9 cellular contexts compared by ENCODE assay signal in genomic region chr4:1862055-1862911, GRCh38. TPM values are rescaled to one million over a fixed set of nuclear protein-coding genes. Genes with fewer than 3 reads are reported as not detected.
DNase-seq lines count a peak whose midpoint lies in the region; ATAC-seq and TF ChIP-seq lines count a peak whose summit lies in the region.
"Had no signal": no experiment of that assay in that cellular context is flagged by ENCODE, and none has a peak within 500 bp of the region (broad histone marks: within the 10 kb centered on the region; RNA-seq: fewer than 3 reads in every experiment).

No MANE protein-coding gene starts in this region.

- no peaks in the 10 kb centered on the region for H3K9me3 Mint-ChIP-seq in T-helper 1 cell treated with Interleukin-12 subunit alpha and Interleukin-12 subunit beta and Interleukin-4 antibody, amounts not matched to agents 30 μg/mL and 1 μg/mL, for 36 hours
- no peaks in the 10 kb centered on the region for H3K9me3 Mint-ChIP-seq in neural progenitor cell

- H3K36me3 Mint-ChIP-seq in T-helper 1 cell treated with Interleukin-12 subunit alpha and Interleukin-12 subunit beta and Interleukin-4 antibody, amounts not matched to agents 30 μg/mL and 1 μg/mL, for 36 hours (ENCODE audit: low read depth) = no peaks in the 10 kb centered on the region
- H3K36me3 Mint-ChIP-seq in neural progenitor cell = no peaks in the 10 kb centered on the region

- no peaks in the 10 kb centered on the region for H3K27me3 Mint-ChIP-seq in T-helper 1 cell treated with Interleukin-12 subunit alpha and Interleukin-12 subunit beta and Interleukin-4 antibody, amounts not matched to agents 30 μg/mL and 1 μg/mL, for 36 hours (ENCODE audit: low read depth)
- peaks cover 8% of the 10 kb centered on the region for H3K27me3 Mint-ChIP-seq in neural progenitor cell (ENCODE audit: insufficient read depth, low read depth)

- ATAC-seq in HG02798 (IDR thresholded peaks at IDR 0.05; ENCODE audit: poor library complexity, unreplicated experiment) = no peak

- no peak for DNase-seq in effector memory CD4-positive, alpha-beta T cell
- DNase-seq in neural progenitor cell (ENCODE audit: low spot score) (no peak), NCI-H1417 (lab: John Stamatoyannopoulos, UW) (no peak), LoVo (ENCODE audit: low spot score) (no peak), DMS 273 treated with DMSO at 0.1 percent for 48 hours (lab: John Stamatoyannopoulos, UW) (no peak)
- DNase-seq: PC-9 had no signal

- peaks cover 33% of the 10 kb centered on the region for H4K20me1 ChIP-seq in neural progenitor cell (ENCODE audit: low read depth)

- no peaks in the 10 kb centered on the region for H3K79me2 ChIP-seq in neural progenitor cell (ENCODE audit: low read depth)

- no peaks in the 10 kb centered on the region for H3K27me3 ChIP-seq in effector memory CD4-positive, alpha-beta T cell (replicated peaks; ENCODE audit: control insufficient read depth, insufficient read depth, low read length, poor library complexity, severe bottlenecking)
- peaks cover 89% of the 10 kb centered on the region for H3K27me3 ChIP-seq in neural progenitor cell

- H3K4me3 Mint-ChIP-seq in T-helper 1 cell treated with Interleukin-12 subunit alpha and Interleukin-12 subunit beta and Interleukin-4 antibody, amounts not matched to agents 30 μg/mL and 1 μg/mL, for 36 hours = peak overlapping the region; percentile 60
- H3K4me3 Mint-ChIP-seq in neural progenitor cell = peak overlapping the region; percentile 76

- peak overlapping the region; percentile 40 for H3K4me3 ChIP-seq in effector memory CD4-positive, alpha-beta T cell (ENCODE audit: insufficient read depth, low read depth, low read length, poor library complexity, severe bottlenecking)
- H3K4me3 ChIP-seq in neural progenitor cell = peak overlapping the region; percentile 24
- H3K4me3 ChIP-seq: PC-9 had no signal

- no peak overlapping the region for H3K27ac ChIP-seq in effector memory CD4-positive, alpha-beta T cell (ENCODE audit: insufficient read depth, low read length, poor library complexity, severe bottlenecking)
- no peak overlapping the region for H3K27ac ChIP-seq in neural progenitor cell
- H3K27ac ChIP-seq: PC-9 had no signal

- H3K27ac Mint-ChIP-seq in T-helper 1 cell treated with Interleukin-12 subunit alpha and Interleukin-12 subunit beta and Interleukin-4 antibody, amounts not matched to agents 30 μg/mL and 1 μg/mL, for 36 hours = no peak overlapping the region
- peak overlapping the region; percentile 98 for H3K27ac Mint-ChIP-seq in neural progenitor cell

- H3F3A ChIP-seq in neural progenitor cell (ENCODE audit: low read depth) = peaks cover 13% of the 10 kb centered on the region

- H3K36me3 ChIP-seq in ES-I3 (ENCODE audit: insufficient read depth, low read length) = no peaks in the 10 kb centered on the region
- H3K36me3 ChIP-seq in effector memory CD4-positive, alpha-beta T cell (ENCODE audit: control insufficient read depth, insufficient read depth, low read length) = no peaks in the 10 kb centered on the region
- no peaks in the 10 kb centered on the region for H3K36me3 ChIP-seq in neural progenitor cell

- H2AFZ ChIP-seq in neural progenitor cell (replicated peaks) = no peak overlapping the region
- H2AFZ ChIP-seq: PC-9 had no signal

- H3K4me1 ChIP-seq in ES-I3 (ENCODE audit: insufficient read depth, low read length) (no peaks in the 10 kb centered on the region; the same call in 1 of the 2 replicates), neural progenitor cell (peaks cover 44% of the 10 kb centered on the region)
- peaks cover 11% of the 10 kb centered on the region for H3K4me1 ChIP-seq in effector memory CD4-positive, alpha-beta T cell (ENCODE audit: control insufficient read depth, insufficient read depth, low read length, poor library complexity, severe bottlenecking)

- no peak for TF ChIP-seq CTCF in neural progenitor cell (IDR thresholded peaks at IDR 0.05)

- H3K4me2 ChIP-seq in neural progenitor cell = peak overlapping the region; percentile 62
- H3K4me2 ChIP-seq: PC-9 had no signal

- peaks cover 13% of the 10 kb centered on the region for H3K4me1 Mint-ChIP-seq in T-helper 1 cell treated with Interleukin-12 subunit alpha and Interleukin-12 subunit beta and Interleukin-4 antibody, amounts not matched to agents 30 μg/mL and 1 μg/mL, for 36 hours (ENCODE audit: low read depth)
- peaks cover 66% of the 10 kb centered on the region for H3K4me1 Mint-ChIP-seq in neural progenitor cell

- H3K9me3 ChIP-seq in ES-I3 (ENCODE audit: control insufficient read depth, insufficient read depth, low read length) = no peaks in the 10 kb centered on the region
- no peaks in the 10 kb centered on the region for H3K9me3 ChIP-seq in effector memory CD4-positive, alpha-beta T cell (ENCODE audit: control insufficient read depth, low read length)
- H3K9me3 ChIP-seq in neural progenitor cell (ENCODE audit: low read depth) = no peaks in the 10 kb centered on the region

- H3K9ac ChIP-seq in ES-I3 (ENCODE audit: low read depth, low read length) = peak overlapping the region; percentile 20; the same call in 1 of the 2 replicates
- H3K9ac ChIP-seq in neural progenitor cell = no peak overlapping the region

RNA-seq across cellular contexts. Expression of gene LETM1, which starts 6.3 kb away (rescaled TPM):
- 16.9 and 34.8 TPM in 2 replicates for total RNA-seq in neural progenitor cell (ENCODE audit: low replicate concordance)

RNA-seq across cellular contexts. Expression of gene NSD2, which starts 8.9 kb away (rescaled TPM):
- total RNA-seq in neural progenitor cell (ENCODE audit: low replicate concordance) = 165 and 176 TPM in 2 replicates
